In the genomic region with DNA sequence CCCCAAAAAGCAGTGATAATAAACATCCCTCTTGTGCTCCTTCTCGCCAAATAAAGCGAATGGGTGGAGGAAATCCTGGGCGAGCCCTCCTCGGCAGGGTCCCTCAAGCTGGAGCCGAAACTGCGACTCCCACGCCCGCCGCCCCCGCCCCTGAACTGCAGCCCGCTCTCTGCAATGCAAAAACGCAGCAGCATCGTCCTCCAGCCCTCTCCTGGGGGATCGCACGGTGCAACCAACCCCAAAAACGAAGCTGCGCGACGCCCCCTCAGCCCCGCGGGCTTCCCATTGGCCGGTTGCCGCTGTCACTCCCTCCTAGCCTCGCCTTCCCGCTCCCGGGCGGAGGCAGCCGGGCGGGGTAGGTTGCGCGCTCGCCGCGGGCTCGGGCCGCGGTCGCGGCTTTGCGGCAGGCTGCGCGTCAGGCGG, we compare ENCODE assay signal across 1 cellular context.
TF ChIP-seq lines count a peak whose summit lies in the region.

Gene TMCC2 (plus strand): TSS at position 363 of the 423 bp plus-strand sequence. CDS start 619 bp downstream, outside the sequence.

TF ChIP-seq in GM12878, 131 proteins besides CTCF, POLR2A, EP300 and RAD21 (continued from another document):
- TF ChIP-seq, protein P1, sequence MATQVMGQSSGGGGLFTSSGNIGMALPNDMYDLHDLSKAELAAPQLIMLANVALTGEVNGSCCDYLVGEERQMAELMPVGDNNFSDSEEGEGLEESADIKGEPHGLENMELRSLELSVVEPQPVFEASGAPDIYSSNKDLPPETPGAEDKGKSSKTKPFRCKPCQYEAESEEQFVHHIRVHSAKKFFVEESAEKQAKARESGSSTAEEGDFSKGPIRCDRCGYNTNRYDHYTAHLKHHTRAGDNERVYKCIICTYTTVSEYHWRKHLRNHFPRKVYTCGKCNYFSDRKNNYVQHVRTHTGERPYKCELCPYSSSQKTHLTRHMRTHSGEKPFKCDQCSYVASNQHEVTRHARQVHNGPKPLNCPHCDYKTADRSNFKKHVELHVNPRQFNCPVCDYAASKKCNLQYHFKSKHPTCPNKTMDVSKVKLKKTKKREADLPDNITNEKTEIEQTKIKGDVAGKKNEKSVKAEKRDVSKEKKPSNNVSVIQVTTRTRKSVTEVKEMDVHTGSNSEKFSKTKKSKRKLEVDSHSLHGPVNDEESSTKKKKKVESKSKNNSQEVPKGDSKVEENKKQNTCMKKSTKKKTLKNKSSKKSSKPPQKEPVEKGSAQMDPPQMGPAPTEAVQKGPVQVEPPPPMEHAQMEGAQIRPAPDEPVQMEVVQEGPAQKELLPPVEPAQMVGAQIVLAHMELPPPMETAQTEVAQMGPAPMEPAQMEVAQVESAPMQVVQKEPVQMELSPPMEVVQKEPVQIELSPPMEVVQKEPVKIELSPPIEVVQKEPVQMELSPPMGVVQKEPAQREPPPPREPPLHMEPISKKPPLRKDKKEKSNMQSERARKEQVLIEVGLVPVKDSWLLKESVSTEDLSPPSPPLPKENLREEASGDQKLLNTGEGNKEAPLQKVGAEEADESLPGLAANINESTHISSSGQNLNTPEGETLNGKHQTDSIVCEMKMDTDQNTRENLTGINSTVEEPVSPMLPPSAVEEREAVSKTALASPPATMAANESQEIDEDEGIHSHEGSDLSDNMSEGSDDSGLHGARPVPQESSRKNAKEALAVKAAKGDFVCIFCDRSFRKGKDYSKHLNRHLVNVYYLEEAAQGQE (IDR thresholded peaks at IDR 0.05; ENCODE audit: low read depth, low read length) = no peak
- TF ChIP-seq, protein P2, sequence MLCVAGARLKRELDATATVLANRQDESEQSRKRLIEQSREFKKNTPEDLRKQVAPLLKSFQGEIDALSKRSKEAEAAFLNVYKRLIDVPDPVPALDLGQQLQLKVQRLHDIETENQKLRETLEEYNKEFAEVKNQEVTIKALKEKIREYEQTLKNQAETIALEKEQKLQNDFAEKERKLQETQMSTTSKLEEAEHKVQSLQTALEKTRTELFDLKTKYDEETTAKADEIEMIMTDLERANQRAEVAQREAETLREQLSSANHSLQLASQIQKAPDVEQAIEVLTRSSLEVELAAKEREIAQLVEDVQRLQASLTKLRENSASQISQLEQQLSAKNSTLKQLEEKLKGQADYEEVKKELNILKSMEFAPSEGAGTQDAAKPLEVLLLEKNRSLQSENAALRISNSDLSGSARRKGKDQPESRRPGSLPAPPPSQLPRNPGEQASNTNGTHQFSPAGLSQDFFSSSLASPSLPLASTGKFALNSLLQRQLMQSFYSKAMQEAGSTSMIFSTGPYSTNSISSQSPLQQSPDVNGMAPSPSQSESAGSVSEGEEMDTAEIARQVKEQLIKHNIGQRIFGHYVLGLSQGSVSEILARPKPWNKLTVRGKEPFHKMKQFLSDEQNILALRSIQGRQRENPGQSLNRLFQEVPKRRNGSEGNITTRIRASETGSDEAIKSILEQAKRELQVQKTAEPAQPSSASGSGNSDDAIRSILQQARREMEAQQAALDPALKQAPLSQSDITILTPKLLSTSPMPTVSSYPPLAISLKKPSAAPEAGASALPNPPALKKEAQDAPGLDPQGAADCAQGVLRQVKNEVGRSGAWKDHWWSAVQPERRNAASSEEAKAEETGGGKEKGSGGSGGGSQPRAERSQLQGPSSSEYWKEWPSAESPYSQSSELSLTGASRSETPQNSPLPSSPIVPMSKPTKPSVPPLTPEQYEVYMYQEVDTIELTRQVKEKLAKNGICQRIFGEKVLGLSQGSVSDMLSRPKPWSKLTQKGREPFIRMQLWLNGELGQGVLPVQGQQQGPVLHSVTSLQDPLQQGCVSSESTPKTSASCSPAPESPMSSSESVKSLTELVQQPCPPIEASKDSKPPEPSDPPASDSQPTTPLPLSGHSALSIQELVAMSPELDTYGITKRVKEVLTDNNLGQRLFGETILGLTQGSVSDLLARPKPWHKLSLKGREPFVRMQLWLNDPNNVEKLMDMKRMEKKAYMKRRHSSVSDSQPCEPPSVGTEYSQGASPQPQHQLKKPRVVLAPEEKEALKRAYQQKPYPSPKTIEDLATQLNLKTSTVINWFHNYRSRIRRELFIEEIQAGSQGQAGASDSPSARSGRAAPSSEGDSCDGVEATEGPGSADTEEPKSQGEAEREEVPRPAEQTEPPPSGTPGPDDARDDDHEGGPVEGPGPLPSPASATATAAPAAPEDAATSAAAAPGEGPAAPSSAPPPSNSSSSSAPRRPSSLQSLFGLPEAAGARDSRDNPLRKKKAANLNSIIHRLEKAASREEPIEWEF (IDR thresholded peaks at IDR 0.05; ENCODE audit: insufficient replicate concordance, low read depth, low read length) = no peak
- no peak for TF ChIP-seq RELA (IDR thresholded peaks at IDR 0.05; ENCODE audit: borderline replicate concordance, partially characterized antibody)
- TF ChIP-seq ZNF622 (IDR thresholded peaks at IDR 0.05) = peak; percentile 78
- TF ChIP-seq CBFB (IDR thresholded peaks at IDR 0.05; ENCODE audit: low read depth) = no peak
